In genomic region chr12:6647083-6647604, GRCh38 we compare ENCODE assay signal across 9 cellular contexts. TPM values are rescaled to one million over a fixed set of nuclear protein-coding genes. Genes with fewer than 3 reads are reported as not detected.
DNase-seq lines count a peak whose midpoint lies in the region; ATAC-seq, FAIRE-seq and TF ChIP-seq lines count a peak whose summit lies in the region.
"Had no signal": no experiment of that assay in that cellular context is flagged by ENCODE, and none has a peak within 500 bp of the region (broad histone marks: within the 10 kb centered on the region; RNA-seq: fewer than 3 reads in every experiment).

TSS of gene ACRBP (minus strand) at chr12:6647432. CDS start at chr12:6647366, 66 bp downstream.

- H2AK5ac ChIP-seq in H1 (ENCODE audit: low read depth, low read length): peak within 1 kb of the TSS; percentile 40; the same call in 1 of the 2 replicates

- peak within 1 kb of the TSS in 3 of 4 experiments; percentile 34 to 49 (median 34); a peak in 2 of 7 replicates for H3K9ac ChIP-seq in H1 (replicated peaks in 1 of 4; ENCODE audit: extremely low read depth in 1 of 4, low read depth in 3 of 4, low read length in 3 of 4)

- H2BK5ac ChIP-seq in H1 (ENCODE audit: low read depth, low read length): no peak within 1 kb of the TSS

- H3K79me1 ChIP-seq in H1 (ENCODE audit: low read depth, low read length): no peaks in the 10 kb centered on the region

- no peak for TF ChIP-seq EP300 in H1 (IDR thresholded peaks at IDR 0.05; ENCODE audit: borderline replicate concordance in 1 of 2, low read depth in 2 of 2, low read length in 2 of 2)

- H3K27ac Mint-ChIP-seq in activated CD4-positive, alpha-beta T cell treated with anti-CD3 and anti-CD28 coated beads for 36 hours: peak within 1 kb of the TSS; percentile 44
- peak within 1 kb of the TSS; percentile 73 for H3K27ac Mint-ChIP-seq in stimulated activated naive CD8-positive, alpha-beta T cell treated with anti-CD3 and anti-CD28 coated beads, Interleukin-15, Interleukin-2, amounts not matched to agents 100 ng/mL and 50 ng/mL, for 24 hours

- FAIRE-seq in H1 (lab: Jason Lieb, UNC): no peak

- no peaks in the 10 kb centered on the region for H3K4me1 ChIP-seq in RWPE2 (ENCODE audit: insufficient read depth, poor library complexity, severe bottlenecking)
- H3K4me1 ChIP-seq in H1 (replicated peaks in 1 of 4; ENCODE audit: control insufficient read depth in 3 of 4, insufficient read depth in 4 of 4, low read length in 3 of 4): peaks cover 0 to 5% (median under 1%) of the 10 kb centered on the region in 4 experiments; a peak in 2 of 7 replicates
- H3K4me1 ChIP-seq in lung (ENCODE audit: control insufficient read depth in 2 of 2, insufficient read depth in 2 of 2, low read length in 2 of 2): peaks cover 0 to 8% of the 10 kb centered on the region in 2 donors

- peak within 1 kb of the TSS; percentile 83 for H3K18ac ChIP-seq in H1 (ENCODE audit: extremely low read depth, low read length)

- no peak for TF ChIP-seq CTCF in RWPE2 (IDR thresholded peaks at IDR 0.05; ENCODE audit: poor library complexity, severe bottlenecking)
- no peak for TF ChIP-seq CTCF in H1 (IDR thresholded peaks at IDR 0.05; ENCODE audit: control extremely low read depth in 1 of 3, insufficient read depth in 1 of 3, low read depth in 1 of 3, low read length in 3 of 3)
- TF ChIP-seq CTCF in lung (IDR thresholded peaks at IDR 0.05; ENCODE audit: control extremely low read depth, extremely low read depth): no peak

- peaks cover 29% of the 10 kb centered on the region for H3K36me3 Mint-ChIP-seq in activated CD4-positive, alpha-beta T cell treated with anti-CD3 and anti-CD28 coated beads for 36 hours (ENCODE audit: low read depth)
- H3K36me3 Mint-ChIP-seq in stimulated activated naive CD8-positive, alpha-beta T cell treated with anti-CD3 and anti-CD28 coated beads, Interleukin-15, Interleukin-2, amounts not matched to agents 100 ng/mL and 50 ng/mL, for 24 hours (ENCODE audit: low read depth): peaks cover 39% of the 10 kb centered on the region

- POLR2A ChIA-PET in activated CD4-positive, alpha-beta T cell treated with anti-CD3 and anti-CD28 coated beads for 36 hours (lab: Charles Lee): interaction anchor here (0.6 kb wide), 1 partner anchor 20 kb away, joined by 3 read pairs; no protein-coding TSS in a partner anchor
- POLR2A ChIA-PET in H1 (lab: Charles Lee; ENCODE audit: partially characterized antibody): interaction anchor here (0.8 to 2.3 kb wide), 8 partner anchors 10 to 226 kb away, joined by 3 to 9 read pairs (median 4); partner anchors contain the start of genes LPAR5 and SPSB2

- H3K27me3 ChIP-seq in RWPE2 (ENCODE audit: insufficient read depth, poor library complexity, severe bottlenecking) (no peaks in the 10 kb centered on the region), H1 (replicated peaks in 1 of 4; ENCODE audit: control insufficient read depth in 3 of 4, extremely low read depth in 1 of 4, insufficient read depth in 3 of 4, low read length in 3 of 4) (peaks cover 3 to 7% (median 6%) of the 10 kb centered on the region in 4 experiments; a peak in 4 of 7 replicates), lung (ENCODE audit: control insufficient read depth, insufficient read depth) (no peaks in the 10 kb centered on the region)

- peaks cover 10% of the 10 kb centered on the region for H3K4me1 Mint-ChIP-seq in activated CD4-positive, alpha-beta T cell treated with anti-CD3 and anti-CD28 coated beads for 36 hours
- H3K4me1 Mint-ChIP-seq in stimulated activated naive CD8-positive, alpha-beta T cell treated with anti-CD3 and anti-CD28 coated beads, Interleukin-15, Interleukin-2, amounts not matched to agents 100 ng/mL and 50 ng/mL, for 24 hours (ENCODE audit: low read depth): peaks cover 16% of the 10 kb centered on the region

- H4K20me1 ChIP-seq in H1 (replicated peaks in 1 of 2; ENCODE audit: control insufficient read depth in 1 of 2, insufficient read depth in 2 of 2, low read length in 2 of 2): no peaks in the 10 kb centered on the region

- H2AFZ ChIP-seq in H1 (ENCODE audit: low read length): no peak within 1 kb of the TSS; the same call in 1 of the 2 replicates

- H3K79me2 ChIP-seq in H1 (ENCODE audit: control insufficient read depth in 1 of 2, insufficient read depth in 2 of 2, low read length in 2 of 2): no peaks in the 10 kb centered on the region

- H2BK20ac ChIP-seq in H1 (ENCODE audit: low read length): no peak within 1 kb of the TSS

- H3K4me3 Mint-ChIP-seq in activated CD4-positive, alpha-beta T cell treated with anti-CD3 and anti-CD28 coated beads for 36 hours: peak within 1 kb of the TSS; percentile 65
- peak within 1 kb of the TSS; percentile 74 for H3K4me3 Mint-ChIP-seq in stimulated activated naive CD8-positive, alpha-beta T cell treated with anti-CD3 and anti-CD28 coated beads, Interleukin-15, Interleukin-2, amounts not matched to agents 100 ng/mL and 50 ng/mL, for 24 hours

- no peak within 1 kb of the TSS for H3K27ac ChIP-seq in RWPE2 (ENCODE audit: poor library complexity, severe bottlenecking)
- H3K27ac ChIP-seq in H1 (ENCODE audit: low read depth, low read length): no peak within 1 kb of the TSS
- peak within 1 kb of the TSS; percentile 12 to 37 for H3K27ac ChIP-seq in lung (ENCODE audit: low read depth in 1 of 2, low read length in 1 of 2)
- H3K27ac ChIP-seq: C4-2B had no signal

- no peak within 1 kb of the TSS for H3K23ac ChIP-seq in H1 (ENCODE audit: insufficient read length)

- H3K4me2 ChIP-seq in H1 (ENCODE audit: insufficient read depth in 1 of 2, low read depth in 2 of 2, low read length in 2 of 2): peak within 1 kb of the TSS; percentile 71 to 88

- H3K4me3 ChIP-seq in RWPE2 (ENCODE audit: severe bottlenecking) (peak within 1 kb of the TSS; percentile 18), H1 (ENCODE audit: extremely low read depth in 1 of 4, insufficient read depth in 2 of 4, low read depth in 3 of 4, low read length in 4 of 4) (peak within 1 kb of the TSS; percentile 59 to 80 (median 68)), lung (peak within 1 kb of the TSS; percentile 22)

- no peak for TF ChIP-seq POLR2A in H1 (IDR thresholded peaks at IDR 0.05; ENCODE audit: control extremely low read depth in 1 of 2, low read depth in 2 of 2, low read length in 2 of 2)

- H3K9me3 ChIP-seq in RWPE2 (ENCODE audit: severe bottlenecking) (no peaks in the 10 kb centered on the region), H1 (ENCODE audit: insufficient read depth in 2 of 2, low read depth in 1 of 2, low read length in 1 of 2) (no peaks in the 10 kb centered on the region), lung (ENCODE audit: control insufficient read depth in 2 of 2, insufficient read depth in 1 of 2, low read length in 1 of 2) (peaks cover 0 to 3% of the 10 kb centered on the region in 2 donors)

- peak within 1 kb of the TSS; percentile 0 for H4K91ac ChIP-seq in H1 (replicated peaks; ENCODE audit: insufficient read length, low read length)

- H3K36me3 ChIP-seq in RWPE2 (ENCODE audit: low read depth): peaks cover 3% of the 10 kb centered on the region; the same call in 1 of the 2 replicates
- H3K36me3 ChIP-seq in H1 (ENCODE audit: control insufficient read depth in 2 of 4, insufficient read depth in 4 of 4, low read length in 3 of 4): peaks cover 2 to 16% (median 8%) of the 10 kb centered on the region in 4 experiments; a peak in 6 of 8 replicates
- peaks cover 6 to 15% of the 10 kb centered on the region in 2 donors for H3K36me3 ChIP-seq in lung (ENCODE audit: control insufficient read depth in 2 of 2, insufficient read depth in 2 of 2, low read length in 2 of 2)

- ATAC-seq in activated CD4-positive, alpha-beta T cell treated with anti-CD3 and anti-CD28 coated beads for 36 hours: peak; percentile 85
- peak; percentile 81 for ATAC-seq in RWPE2 (ENCODE audit: low read depth)
- peak; percentile 91 for ATAC-seq in lung (ENCODE audit: insufficient read depth, low FRiP score)
- ATAC-seq in HG02763 (IDR thresholded peaks at IDR 0.05; ENCODE audit: unreplicated experiment): no peak
- ATAC-seq in HG02973 (IDR thresholded peaks at IDR 0.05; ENCODE audit: unreplicated experiment): no peak

- no peaks in the 10 kb centered on the region for H3K27me3 Mint-ChIP-seq in activated CD4-positive, alpha-beta T cell treated with anti-CD3 and anti-CD28 coated beads for 36 hours
- no peaks in the 10 kb centered on the region for H3K27me3 Mint-ChIP-seq in stimulated activated naive CD8-positive, alpha-beta T cell treated with anti-CD3 and anti-CD28 coated beads, Interleukin-15, Interleukin-2, amounts not matched to agents 100 ng/mL and 50 ng/mL, for 24 hours

- H4K8ac ChIP-seq in H1 (ENCODE audit: extremely low read depth, insufficient read depth, low read length): peak within 1 kb of the TSS; percentile 38

- intact Hi-C loops in activated CD4-positive, alpha-beta T cell treated with anti-CD3 and anti-CD28 coated beads for 36 hours (cut with DNase I, micrococcal nuclease): no loop called here

- peaks cover 10% of the 10 kb centered on the region for H3K9me3 Mint-ChIP-seq in activated CD4-positive, alpha-beta T cell treated with anti-CD3 and anti-CD28 coated beads for 36 hours (ENCODE audit: low read depth)
- H3K9me3 Mint-ChIP-seq in stimulated activated naive CD8-positive, alpha-beta T cell treated with anti-CD3 and anti-CD28 coated beads, Interleukin-15, Interleukin-2, amounts not matched to agents 100 ng/mL and 50 ng/mL, for 24 hours: peaks cover 16% of the 10 kb centered on the region

- no peak within 1 kb of the TSS for H3K56ac ChIP-seq in H1 (replicated peaks; ENCODE audit: insufficient read length, low read depth, low read length)

- H2BK120ac ChIP-seq in H1 (replicated peaks; ENCODE audit: low read depth, low read length): no peak within 1 kb of the TSS

- peak within 1 kb of the TSS; percentile 63 for H3K4ac ChIP-seq in H1 (replicated peaks; ENCODE audit: insufficient read length, low read depth, low read length)

- no peak for TF ChIP-seq RAD21 in H1 (IDR thresholded peaks at IDR 0.05 in 1 of 2, conservative IDR thresholded peaks at IDR 0.05 in 1 of 2; ENCODE audit: low read depth in 2 of 2, low read length in 2 of 2)

- CTCF ChIA-PET in activated CD4-positive, alpha-beta T cell treated with anti-CD3 and anti-CD28 coated beads for 36 hours (lab: Charles Lee): interaction anchor here (0.6 to 1.3 kb wide), 5 partner anchors 19 to 76 kb away, joined by 3 to 5 read pairs (median 3); no protein-coding TSS in a partner anchor
- CTCF ChIA-PET in H1 (lab: Charles Lee; ENCODE audit: partially characterized antibody): interaction anchor here (0.7 to 6.3 kb wide), 13 partner anchors 11 to 108 kb away, joined by 3 to 146 read pairs (median 3); partner anchors contain the start of genes LPAR5 and ZNF384

- WGBS in H1 (ENCODE audit: extremely low coverage in 1 of 2, insufficient coverage in 1 of 2, insufficient read length in 1 of 2, insufficient replicate concordance in 2 of 2, low coverage in 1 of 2, low lambda C conversion rate in 2 of 2, missing lambda C conversion rate in 1 of 2), 2 experiments: 8% methylated on average over 38 of the region's 38 CpGs; no CpG with 5 or more reads in 1 of the 2 experiments
- WGBS in lung, 2 donors: 1 to 13% methylated on average over 38 of the region's 38 CpGs

- peak within 1 kb of the TSS; percentile 84; the same call in 1 of the 2 replicates for H2BK12ac ChIP-seq in H1 (ENCODE audit: low read depth, low read length)

- no peak within 1 kb of the TSS for H3K14ac ChIP-seq in H1 (ENCODE audit: insufficient read length)

- H2BK15ac ChIP-seq in H1 (ENCODE audit: low read length): 0 out of 2 replicates have a peak within 1 kb of the TSS, but pooled peaks have one; percentile 72

- peak within 1 kb of the TSS; percentile 42 for H4K5ac ChIP-seq in H1 (ENCODE audit: insufficient read length, low read depth, low read length)

- peaks cover 4% of the 10 kb centered on the region; the same call in 1 of the 2 replicates for H3K23me2 ChIP-seq in H1 (ENCODE audit: low read depth, low read length)

- DNase-seq in activated CD4-positive, alpha-beta T cell treated with anti-CD3 and anti-CD28 coated beads for 36 hours: peak; percentile 64
- DNase-seq in activated CD4-positive, alpha-beta T cell treated with anti-CD3 and anti-CD28 coated beads, Interleukin-2, amount 50 U/mL, for 1 hour: no peak
- DNase-seq in RWPE2 (ENCODE audit: low spot score) (no peak), H1 (ENCODE audit: low read depth in 1 of 2, low spot score in 2 of 2) (peak in 1 of 2 experiments; percentile 86), lung (ENCODE audit: low spot score) (peak; percentile 64)

RNA-seq across cellular contexts. Expression of gene ACRBP, which starts in this region (rescaled TPM):
- 1 to 10 TPM; 1.7 to 3.3 TPM for total RNA-seq in activated CD4-positive, alpha-beta T cell treated with anti-CD3 and anti-CD28 coated beads for 36 hours
- total RNA-seq in H1 (2021; fragmentation: NEBNext Ultra II Directional; extraction: Animal tissue kit (Norgen Biotek cat#: 25700)): 0.80 and 1.2 TPM in 2 replicates
- polyA plus RNA-seq in H1 (2011; rRNA removed) (5.2 and 8.9 TPM in 2 replicates), lung (1 to 10 TPM in 1 of 2 donors, under 1 TPM in 1; 0.93 to 8.7 TPM)
- polyA plus RNA-seq in H1 (2011; cell fraction: cytosol; rRNA removed): 4.1 TPM
- polyA plus RNA-seq in H1 (2011; cell fraction: nucleus; rRNA removed): 13.2 TPM
- polyA plus RNA-seq in H1 (2012, experiment 1 of 2): 0.98 to 1.8 TPM (median 1.4 TPM) in 4 replicates
- 0.30 TPM for polyA plus RNA-seq in H1 (2012, experiment 2 of 2)
- 1.5 TPM for polyA plus RNA-seq in H1 (2013, experiment 1 of 2)
- 2.1 TPM for polyA plus RNA-seq in H1 (2013, experiment 2 of 2)
- polyA minus RNA-seq in H1 (2011; rRNA and poly(A)+ RNA removed): 5.7 and 11.8 TPM in 2 replicates
- 2.2 TPM for polyA minus RNA-seq in H1 (2011; cell fraction: cytosol; rRNA and poly(A)+ RNA removed)
- 5.7 TPM for polyA minus RNA-seq in H1 (2011; cell fraction: nucleus; rRNA and poly(A)+ RNA removed)
- total RNA-seq in lung: 1 to 10 TPM; 1.6 to 6.1 TPM

Comparison
In these comparisons a context has a peak if more than half of its experiments do, and no peak if none do; other contexts are left out.
1. DNase-seq: peak in activated CD4-positive, alpha-beta T cell treated with anti-CD3 and anti-CD28 coated beads for 36 hours (single experiment) and lung (single experiment); none in activated CD4-positive, alpha-beta T cell treated with anti-CD3 and anti-CD28 coated beads, Interleukin-2, amount 50 U/mL, for 1 hour (single experiment) and RWPE2 (single experiment).
2. ATAC-seq: peak in activated CD4-positive, alpha-beta T cell treated with anti-CD3 and anti-CD28 coated beads for 36 hours (single experiment), RWPE2 (single experiment) and lung (single experiment); none in HG02763 (single experiment) and HG02973 (single experiment).
3. H3K27ac ChIP-seq: peak in lung (2 of 2); none in RWPE2 (single experiment) and H1 (single experiment).
4. H3K4me3 ChIP-seq: peak in every context shown above with its lines; median percentile 68 in H1; 22 in lung; 18 in RWPE2.